13 cellular contexts compared by ENCODE assay signal in genomic region chr2:19140463-19141208, GRCh38.
DNase-seq lines count a peak whose midpoint lies in the region; ATAC-seq, FAIRE-seq and TF ChIP-seq lines count a peak whose summit lies in the region.
"Had no signal": no experiment of that assay in that cellular context is flagged by ENCODE, and none has a peak within 500 bp of the region (broad histone marks: within the 10 kb centered on the region; RNA-seq: fewer than 3 reads in every experiment).

No MANE protein-coding gene starts in this region.

- H3K27ac ChIP-seq in AG04450 (ENCODE audit: low read depth, low read length) (peak overlapping the region; percentile 62), keratinocyte (ENCODE audit: control insufficient read depth, insufficient read depth, low read length) (no peak overlapping the region), small intestine (ENCODE audit: low read depth in 1 of 2, low read length in 1 of 2) (no peak overlapping the region)
- H3K27ac ChIP-seq: transverse colon had no signal

- FAIRE-seq in HTR-8/SVneo (lab: Jason Lieb, UNC): peak; percentile 59
- FAIRE-seq in keratinocyte (lab: Jason Lieb, UNC): peak; percentile 79
- FAIRE-seq in small intestine (lab: Jason Lieb, UNC): no peak
- FAIRE-seq: H1 had no signal

- H3K27me3 ChIP-seq in AG04450 (ENCODE audit: control insufficient read depth, insufficient read depth, low read length) (no peaks in the 10 kb centered on the region), keratinocyte (ENCODE audit: control insufficient read depth, extremely low read depth, insufficient read depth, low read length) (no peaks in the 10 kb centered on the region), small intestine (ENCODE audit: control insufficient read depth in 2 of 2, insufficient read depth in 2 of 2, low read length in 2 of 2) (no peaks in the 10 kb centered on the region)
- H3K27me3 ChIP-seq: BE2C, transverse colon had no signal

- H2AFZ ChIP-seq in keratinocyte (ENCODE audit: control insufficient read depth, low read length): no peak overlapping the region

- dilution Hi-C loops in keratinocyte (cut with MboI; ENCODE audit: extremely low pct_ligation_motif_present, low sequenced_read_pairs): no loop called here

- CTCF ChIA-PET in AG04450 (lab: Charles Lee) (interaction anchor here (0.6 to 1.4 kb wide), 3 partner anchors 18 to 621 kb away, joined by 3 to 4 read pairs (median 3); no protein-coding TSS in a partner anchor), WTC11 (lab: Charles Lee) (no interaction called here)

- H3K9me1 ChIP-seq in keratinocyte (ENCODE audit: control insufficient read depth, extremely low read depth, insufficient read depth, low read length): no peaks in the 10 kb centered on the region

- no peaks in the 10 kb centered on the region for H3K36me3 ChIP-seq in keratinocyte (ENCODE audit: control insufficient read depth in 2 of 2, extremely low read depth in 1 of 2, insufficient read depth in 2 of 2, low read length in 2 of 2)
- H3K36me3 ChIP-seq in small intestine (ENCODE audit: control insufficient read depth in 2 of 2, insufficient read depth in 2 of 2, low read length in 2 of 2): no peaks in the 10 kb centered on the region
- H3K36me3 ChIP-seq: BE2C, transverse colon had no signal

- WGBS in small intestine, 3 donors: 79 to 88% (median 84%) methylated on average over 3 of the region's 3 CpGs

- no peaks in the 10 kb centered on the region for H3K9me3 Mint-ChIP-seq in WTC11

- H3K4me1 Mint-ChIP-seq in WTC11: peaks cover 27% of the 10 kb centered on the region

- no peaks in the 10 kb centered on the region for H3K27me3 Mint-ChIP-seq in WTC11 (ENCODE audit: low read depth)

- POLR2A ChIA-PET in AG04450 (lab: Yijun Ruan, JAX): interaction anchor here (0.6 to 2.1 kb wide), 8 partner anchors 8 to 221 kb away, joined by 3 to 8 read pairs (median 4); partner anchors contain the start of gene OSR1
- POLR2A ChIA-PET in WTC11 (lab: Charles Lee): no interaction called here

- TF ChIP-seq CTCF in AG04450 (IDR thresholded peaks at IDR 0.05; ENCODE audit: low read depth, low read length) (no peak), WTC11 (IDR thresholded peaks at IDR 0.05) (no peak), keratinocyte (optimal IDR thresholded peaks at IDR 0.05 in 1 of 3, IDR thresholded peaks at IDR 0.05 in 1 of 3, conservative IDR thresholded peaks at IDR 0.05 in 1 of 3; ENCODE audit: extremely low read depth in 1 of 3, insufficient read depth in 2 of 3, low read length in 3 of 3) (no peak)

- H3K4me3 Mint-ChIP-seq in WTC11: no peak overlapping the region

- H3K4me1 ChIP-seq in keratinocyte (ENCODE audit: control insufficient read depth, extremely low read depth, insufficient read depth, low read length): peaks cover 9% of the 10 kb centered on the region
- no peaks in the 10 kb centered on the region for H3K4me1 ChIP-seq in small intestine (ENCODE audit: control insufficient read depth in 2 of 2, insufficient read depth in 1 of 2, low read depth in 1 of 2, low read length in 1 of 2)
- H3K4me1 ChIP-seq: BE2C, transverse colon had no signal

- H3K79me2 ChIP-seq in keratinocyte (ENCODE audit: control insufficient read depth, insufficient read depth, low read length): no peaks in the 10 kb centered on the region

- H3K4me3 ChIP-seq in AG04450 (ENCODE audit: low read depth, low read length) (no peak overlapping the region), keratinocyte (ENCODE audit: control insufficient read depth in 2 of 3, extremely low read depth in 1 of 3, insufficient read depth in 2 of 3, low read depth in 1 of 3, low read length in 3 of 3) (no peak overlapping the region), small intestine (ENCODE audit: low read depth in 1 of 2, low read length in 2 of 2) (no peak overlapping the region)
- H3K4me3 ChIP-seq: transverse colon had no signal

- peak; percentile 64 for ATAC-seq in WTC11

- H3K9me3 ChIP-seq in AG04450 (ENCODE audit: control insufficient read depth, insufficient read depth, low read length): no peaks in the 10 kb centered on the region
- H3K9me3 ChIP-seq in keratinocyte (ENCODE audit: control insufficient read depth, low read depth, low read length): no peaks in the 10 kb centered on the region
- no peaks in the 10 kb centered on the region for H3K9me3 ChIP-seq in small intestine (ENCODE audit: control insufficient read depth, low read depth)
- H3K9me3 ChIP-seq: BE2C, transverse colon had no signal

- no peak overlapping the region for H3K27ac Mint-ChIP-seq in WTC11

- DNase-seq in AG04450 (ENCODE audit: low read depth, low spot score) (peak; percentile 80), HTR-8/SVneo (ENCODE audit: insufficient read length, low spot score) (peak; percentile 69), WTC11 (ENCODE audit: low spot score) (no peak), keratinocyte (ENCODE audit: low read depth, low spot score) (peak; percentile 33), NCI-H128 (lab: John Stamatoyannopoulos, UW; ENCODE audit: unreplicated experiment) (no peak), small intestine (no peak), cerebellum (ENCODE audit: low spot score) (no peak), SKM-1 (lab: John Stamatoyannopoulos, UW; ENCODE audit: unreplicated experiment) (no peak)
- DNase-seq: BE2C; midbrain; stimulated activated CD4-positive, alpha-beta T cell treated with anti-CD3 and anti-CD28 coated beads, Interleukin-2, amount 100 ng/mL, for 24 hours; transverse colon had no signal

- no peaks in the 10 kb centered on the region for H3K36me3 Mint-ChIP-seq in WTC11

- H3K9ac ChIP-seq in keratinocyte (ENCODE audit: control insufficient read depth, extremely low read depth, insufficient read depth, low read length): no peak overlapping the region

- no peak overlapping the region for H3K4me2 ChIP-seq in keratinocyte (ENCODE audit: control insufficient read depth, extremely low read depth, insufficient read depth, low read depth, low read length)

- no peaks in the 10 kb centered on the region for H4K20me1 ChIP-seq in keratinocyte (ENCODE audit: control insufficient read depth, extremely low read depth, insufficient read depth, low read length)

TF ChIP-seq in WTC11, 78 proteins besides CTCF, POLR2A, EP300 and RAD21:
- TF ChIP-seq GABPB1 (CRISPR knock-in tag; IDR thresholded peaks at IDR 0.05): peak; percentile 88
- no peak for TF ChIP-seq NR1H2 (CRISPR knock-in tag; IDR thresholded peaks at IDR 0.05)

Comparison
In these comparisons a context has a peak if more than half of its experiments do, and no peak if none do; other contexts are left out.
1. DNase-seq: peak in AG04450 (single experiment), HTR-8/SVneo (single experiment) and keratinocyte (single experiment); none in WTC11 (single experiment), NCI-H128 (single experiment), small intestine (single experiment), cerebellum (single experiment) and SKM-1 (single experiment).